Comparison of ENCODE assay signal across 9 cellular contexts in the genomic region with DNA sequence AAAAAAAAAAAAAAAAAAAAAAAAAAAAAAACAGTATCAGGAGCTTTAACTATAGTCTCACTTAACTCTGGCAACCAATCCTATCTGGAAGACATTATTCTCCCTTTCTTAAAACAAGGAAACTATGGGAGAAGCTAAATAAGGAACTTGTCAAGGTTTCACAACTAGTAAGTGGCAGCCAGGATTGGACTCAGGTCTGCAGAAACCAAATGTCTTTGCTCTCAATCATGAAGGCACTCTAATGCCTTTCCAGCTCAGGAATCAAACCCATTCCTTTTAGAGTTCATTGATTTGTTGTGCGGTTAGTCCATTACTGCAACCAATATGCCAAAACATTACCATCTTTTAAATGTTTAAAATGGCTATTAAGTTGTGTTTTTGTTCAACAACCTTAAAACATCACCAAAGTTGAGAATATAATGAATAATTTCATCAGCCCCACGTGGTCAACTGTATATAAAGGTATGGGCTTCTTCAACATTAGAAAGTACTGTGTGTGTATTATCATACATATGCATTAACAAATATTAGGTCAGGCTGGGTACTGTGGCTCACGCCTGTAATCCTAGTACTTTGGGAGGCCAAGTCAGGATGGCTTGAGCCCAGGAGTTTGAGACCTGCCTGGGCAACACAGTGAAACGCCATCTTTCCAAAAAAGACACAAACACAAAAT. TPM values are rescaled to one million over a fixed set of nuclear protein-coding genes. Genes with fewer than 3 reads are reported as not detected.
DNase-seq lines count a peak whose midpoint lies in the region; ATAC-seq and TF ChIP-seq lines count a peak whose summit lies in the region.
"Had no signal": no experiment of that assay in that cellular context is flagged by ENCODE, and none has a peak within 500 bp of the region (broad histone marks: within the 10 kb centered on the region; RNA-seq: fewer than 3 reads in every experiment).

No MANE protein-coding gene starts in this region.

- H3K27me3 ChIP-seq in lung (ENCODE audit: control insufficient read depth, insufficient read depth) (no peaks in the 10 kb centered on the region), prostate gland (replicated peaks; ENCODE audit: insufficient read depth) (no peaks in the 10 kb centered on the region)
- H3K27me3 ChIP-seq: tibial nerve had no signal

- H3K4me3 Mint-ChIP-seq in activated naive CD8-positive, alpha-beta T cell treated with anti-CD3 and anti-CD28 coated beads, Interleukin-2, amount 50 U/mL, for 24 hours = peak overlapping the region; percentile 96

- H3K4me1 ChIP-seq in lung (ENCODE audit: control insufficient read depth in 2 of 2, insufficient read depth in 2 of 2, low read length in 2 of 2) (peaks cover 6% of the 10 kb centered on the region in 2 donors), prostate gland (replicated peaks) (no peaks in the 10 kb centered on the region)

- TF ChIP-seq CTCF in AG04449 (IDR thresholded peaks at IDR 0.05; ENCODE audit: insufficient read depth, low read length, missing control alignments) = no peak
- TF ChIP-seq CTCF in lung (IDR thresholded peaks at IDR 0.05; ENCODE audit: control extremely low read depth, extremely low read depth) = no peak
- no peak for TF ChIP-seq CTCF in prostate gland (IDR thresholded peaks at IDR 0.05)

- H3K27ac ChIP-seq in lung (ENCODE audit: low read depth in 1 of 2, low read length in 1 of 2) = no peak overlapping the region
- H3K27ac ChIP-seq in prostate gland = no peak overlapping the region

- H3K9me3 Mint-ChIP-seq in activated naive CD8-positive, alpha-beta T cell treated with anti-CD3 and anti-CD28 coated beads, Interleukin-2, amount 50 U/mL, for 24 hours = no peaks in the 10 kb centered on the region

- H3K4me3 ChIP-seq in AG04449 (ENCODE audit: low read depth, low read length) = peak overlapping the region; percentile 100
- H3K4me3 ChIP-seq in lung = peak overlapping the region; percentile 16
- H3K4me3 ChIP-seq in prostate gland = no peak overlapping the region

- H3K27ac Mint-ChIP-seq in activated naive CD8-positive, alpha-beta T cell treated with anti-CD3 and anti-CD28 coated beads, Interleukin-2, amount 50 U/mL, for 24 hours = peak overlapping the region; percentile 97

- peaks cover 30% of the 10 kb centered on the region for H3K36me3 Mint-ChIP-seq in activated naive CD8-positive, alpha-beta T cell treated with anti-CD3 and anti-CD28 coated beads, Interleukin-2, amount 50 U/mL, for 24 hours (ENCODE audit: low read depth)

- POLR2A ChIA-PET in AG04449 (lab: Yijun Ruan, JAX) (no interaction called here), HEK293T (lab: Yijun Ruan, JAX) (interaction anchor here (0.6 to 0.8 kb wide), 2 partner anchors 45 to 131 kb away, joined by 3 read pairs; a partner anchor contains a TSS)

- H3K9me3 ChIP-seq in lung (ENCODE audit: control insufficient read depth in 2 of 2, insufficient read depth in 1 of 2, low read length in 1 of 2) (no peaks in the 10 kb centered on the region), prostate gland (no peaks in the 10 kb centered on the region)
- H3K9me3 ChIP-seq: tibial nerve had no signal

- peaks cover 55% of the 10 kb centered on the region for H3K4me1 Mint-ChIP-seq in activated naive CD8-positive, alpha-beta T cell treated with anti-CD3 and anti-CD28 coated beads, Interleukin-2, amount 50 U/mL, for 24 hours

- H3K36me3 ChIP-seq in lung (ENCODE audit: control insufficient read depth in 2 of 2, insufficient read depth in 2 of 2, low read length in 2 of 2) (peaks cover under 1 to 5% of the 10 kb centered on the region in 2 donors), prostate gland (no peaks in the 10 kb centered on the region)

- H3K27me3 Mint-ChIP-seq in activated naive CD8-positive, alpha-beta T cell treated with anti-CD3 and anti-CD28 coated beads, Interleukin-2, amount 50 U/mL, for 24 hours = peaks cover 2% of the 10 kb centered on the region

- intact Hi-C loops in prostate gland (cut with DNase I) = no loop called here

- CTCF ChIA-PET in AG04449 (lab: Yijun Ruan, JAX) = no interaction called here
- CTCF ChIA-PET in HEK293T (lab: Yijun Ruan, JAX) = no interaction called here

- no peak for ATAC-seq in activated naive CD8-positive, alpha-beta T cell treated with anti-CD3 and anti-CD28 coated beads, Interleukin-2, amount 50 U/mL, for 24 hours
- ATAC-seq in lung (ENCODE audit: insufficient read depth, low FRiP score) (no peak), HG03095 (IDR thresholded peaks at IDR 0.05; ENCODE audit: unreplicated experiment) (no peak), GM21786 (IDR thresholded peaks at IDR 0.05; ENCODE audit: unreplicated experiment) (no peak)

- TF ChIP-seq POLR2A in prostate gland (IDR thresholded peaks at IDR 0.05) = no peak

- 74 to 77% methylated on average over 4 of the region's 4 CpGs for WGBS in lung, 2 donors
- WGBS in prostate gland = 72% methylated on average over 4 of the region's 4 CpGs

- no peak for DNase-seq in AG04449 (ENCODE audit: low read depth, low spot score)
- DNase-seq in HEK293T (ENCODE audit: extremely low spot score) = no peak
- DNase-seq in activated naive CD8-positive, alpha-beta T cell treated with anti-CD3 and anti-CD28 coated beads, Interleukin-2, amount 50 U/mL, for 24 hours = no peak
- no peak for DNase-seq in lung (ENCODE audit: low spot score)
- no peak for DNase-seq in RPMI8226
- DNase-seq in prostate gland (ENCODE audit: low spot score) = no peak

TF ChIP-seq in HEK293T, 16 proteins besides CTCF, POLR2A, EP300 and RAD21:
- TF ChIP-seq FOXK2 (IDR thresholded peaks at IDR 0.05) = no peak
- TF ChIP-seq ZNF384 (IDR thresholded peaks at IDR 0.05) = 0 out of 2 replicates have a peak, but pooled peaks have one; percentile 18
- TF ChIP-seq NFRKB (IDR thresholded peaks at IDR 0.05) = no peak

RNA-seq across cellular contexts. Expression of a gene that starts 1.5 kb away (rescaled TPM):
- total RNA-seq in lung (10 to 100 TPM; 58.9 to 99.0 TPM), prostate gland (10 to 100 TPM; 41.9 to 43.1 TPM)
- 10 to 100 TPM; 42.6 to 51.1 TPM for polyA plus RNA-seq in lung

RNA-seq across cellular contexts. Expression of a gene that starts 44.8 kb away (rescaled TPM):
- 10 to 100 TPM; 21.7 to 28.1 TPM for total RNA-seq in lung
- 10 to 100 TPM; 15.9 to 22.2 TPM for polyA plus RNA-seq in lung
- 10 to 100 TPM; 20.0 to 26.1 TPM for total RNA-seq in prostate gland

RNA-seq across cellular contexts. Expression of a gene that starts 49.1 kb away (rescaled TPM):
- total RNA-seq in lung (10 to 100 TPM; 55.1 to 75.7 TPM), prostate gland (10 to 100 TPM; 53.8 to 64.3 TPM)
- 10 to 100 TPM; 20.5 to 41.3 TPM for polyA plus RNA-seq in lung

Comparison
In these comparisons a context has a peak if more than half of its experiments do, and no peak if none do; other contexts are left out.
1. H3K4me3 ChIP-seq: peak in AG04449 (single experiment) and lung (single experiment); none in prostate gland (0 of 2).